In genomic region chr9:36036253-36036779, GRCh38 we compare ENCODE assay signal across 8 cellular contexts. TPM values are rescaled to one million over a fixed set of nuclear protein-coding genes. Genes with fewer than 3 reads are reported as not detected.
A peak's percentile ranks its signal among the peaks of the same experiment; 100 is the strongest.
DNase-seq lines count a peak whose midpoint lies in the region; ATAC-seq and TF ChIP-seq lines count a peak whose summit lies in the region.

No MANE protein-coding gene starts in this region.

- peaks cover 40% of the 10 kb centered on the region for H3K4me1 Mint-ChIP-seq in activated naive CD4-positive, alpha-beta T cell treated with anti-CD3 and anti-CD28 coated beads, Interleukin-2, amount 50 U/mL, for 24 hours
- H3K4me1 Mint-ChIP-seq in type B pancreatic cell (ENCODE audit: unreplicated experiment) = peaks cover 17% of the 10 kb centered on the region

- peak overlapping the region; percentile 80 for H3K4me3 ChIP-seq in brain microvascular endothelial cell (ENCODE audit: low read depth, low read length)
- peak overlapping the region; percentile 86 to 98 for H3K4me3 ChIP-seq in mesenchymal stem cell (ENCODE audit: insufficient read depth in 1 of 2, low read depth in 1 of 2, low read length in 2 of 2)

- H2AFZ ChIP-seq in mesenchymal stem cell (ENCODE audit: low read depth, low read length) = peak overlapping the region; percentile 68

- WGBS in mesenchymal stem cell = 61% methylated on average over 15 of the region's 20 CpGs

- TF ChIP-seq CTCF in brain microvascular endothelial cell (IDR thresholded peaks at IDR 0.05; ENCODE audit: low read depth, low read length, missing control alignments) = no peak
- no peak for TF ChIP-seq CTCF in type B pancreatic cell (conservative IDR thresholded peaks at IDR 0.05)

- H3K27ac ChIP-seq in brain microvascular endothelial cell (peak overlapping the region; percentile 73), mesenchymal stem cell (ENCODE audit: low read length, poor library complexity, severe bottlenecking) (no peak overlapping the region)

- peaks cover 4% of the 10 kb centered on the region for H3K79me1 ChIP-seq in mesenchymal stem cell (replicated peaks; ENCODE audit: low read length, poor library complexity, severe bottlenecking)

- ATAC-seq in HG02870 (IDR thresholded peaks at IDR 0.05; ENCODE audit: unreplicated experiment) (no peak), GM19035 (IDR thresholded peaks at IDR 0.05; ENCODE audit: unreplicated experiment) (no peak)

- H2BK12ac ChIP-seq in mesenchymal stem cell (ENCODE audit: low read length in 2 of 2) = no peak overlapping the region

- no peak overlapping the region for H4K8ac ChIP-seq in mesenchymal stem cell (ENCODE audit: low read length)

- no peak overlapping the region for H2AK5ac ChIP-seq in mesenchymal stem cell (ENCODE audit: low read length, severe bottlenecking)

- H3K9me3 ChIP-seq in mesenchymal stem cell (ENCODE audit: control insufficient read depth, low read length) = no peaks in the 10 kb centered on the region

- H3K9ac ChIP-seq in mesenchymal stem cell (ENCODE audit: low read length) = peak overlapping the region; percentile 97

- H3K4ac ChIP-seq in mesenchymal stem cell (ENCODE audit: low read depth in 1 of 2, low read length in 2 of 2) = no peak overlapping the region

- in situ Hi-C loops in brain microvascular endothelial cell (cut with HindIII; ENCODE audit: low pct_ligation_motif_present, low sequenced_read_pairs) = no loop called here

- no peaks in the 10 kb centered on the region for H3K36me3 Mint-ChIP-seq in activated naive CD4-positive, alpha-beta T cell treated with anti-CD3 and anti-CD28 coated beads, Interleukin-2, amount 50 U/mL, for 24 hours
- H3K36me3 Mint-ChIP-seq in type B pancreatic cell = no peaks in the 10 kb centered on the region

- no peak overlapping the region for H4K91ac ChIP-seq in mesenchymal stem cell (ENCODE audit: low read length)

- peak overlapping the region; percentile 46 for H3K27ac Mint-ChIP-seq in activated naive CD4-positive, alpha-beta T cell treated with anti-CD3 and anti-CD28 coated beads, Interleukin-2, amount 50 U/mL, for 24 hours
- peak overlapping the region; percentile 57 for H3K27ac Mint-ChIP-seq in type B pancreatic cell

- H3K9me3 Mint-ChIP-seq in activated naive CD4-positive, alpha-beta T cell treated with anti-CD3 and anti-CD28 coated beads, Interleukin-2, amount 50 U/mL, for 24 hours = no peaks in the 10 kb centered on the region
- no peaks in the 10 kb centered on the region for H3K9me3 Mint-ChIP-seq in type B pancreatic cell

- H2BK120ac ChIP-seq in mesenchymal stem cell (ENCODE audit: low read depth, low read length) = no peak overlapping the region

- no peak overlapping the region for H2BK5ac ChIP-seq in mesenchymal stem cell (ENCODE audit: low read depth, low read length, poor library complexity, severe bottlenecking)

- peak overlapping the region in 1 of 2 experiments; percentile 18 for H3K14ac ChIP-seq in mesenchymal stem cell (ENCODE audit: low read length in 2 of 2)

- H3K27me3 ChIP-seq in brain microvascular endothelial cell (replicated peaks) (no peaks in the 10 kb centered on the region), mesenchymal stem cell (ENCODE audit: control insufficient read depth in 1 of 2, insufficient read depth in 1 of 2, low read length in 2 of 2) (no peaks in the 10 kb centered on the region)

- H3K36me3 ChIP-seq in brain microvascular endothelial cell (replicated peaks) (no peaks in the 10 kb centered on the region), mesenchymal stem cell (ENCODE audit: control insufficient read depth in 1 of 2, insufficient read depth in 2 of 2, low read depth in 1 of 2, low read length in 2 of 2) (no peaks in the 10 kb centered on the region)

- H3K23ac ChIP-seq in mesenchymal stem cell (ENCODE audit: low read length in 2 of 2) = no peak overlapping the region

- peak overlapping the region; percentile 79 for H3K4me2 ChIP-seq in mesenchymal stem cell (ENCODE audit: low read length, poor library complexity, severe bottlenecking)

- H3K27me3 Mint-ChIP-seq in activated naive CD4-positive, alpha-beta T cell treated with anti-CD3 and anti-CD28 coated beads, Interleukin-2, amount 50 U/mL, for 24 hours = no peaks in the 10 kb centered on the region
- peaks cover 15% of the 10 kb centered on the region for H3K27me3 Mint-ChIP-seq in type B pancreatic cell

- peaks cover 6% of the 10 kb centered on the region for H3K4me1 ChIP-seq in mesenchymal stem cell (ENCODE audit: control insufficient read depth, insufficient read depth, low read depth, low read length)

- H3K18ac ChIP-seq in mesenchymal stem cell (ENCODE audit: low read depth in 1 of 2, low read length in 2 of 2) = no peak overlapping the region

- no peak overlapping the region for H2BK15ac ChIP-seq in mesenchymal stem cell (ENCODE audit: low read depth, poor library complexity, severe bottlenecking)

- H3K4me3 Mint-ChIP-seq in activated naive CD4-positive, alpha-beta T cell treated with anti-CD3 and anti-CD28 coated beads, Interleukin-2, amount 50 U/mL, for 24 hours = peak overlapping the region; percentile 94
- peak overlapping the region; percentile 88 for H3K4me3 Mint-ChIP-seq in type B pancreatic cell

- no peak for DNase-seq in activated naive CD4-positive, alpha-beta T cell treated with Interleukin-2 at 50 U/mL for 16 hours
- DNase-seq in brain microvascular endothelial cell (no peak), mesenchymal stem cell (no peak), type B pancreatic cell (ENCODE audit: extremely low spot score, unreplicated experiment) (no peak), DMS53 treated with DMSO at 0.1 percent for 48 hours (lab: John Stamatoyannopoulos, UW; ENCODE audit: unreplicated experiment) (no peak)

RNA-seq across cellular contexts. Expression of gene RECK, which starts 0.4 kb away (rescaled TPM):
- 21.6 TPM for polyA plus RNA-seq in mesenchymal stem cell (2013, experiment 1 of 2)
- polyA plus RNA-seq in mesenchymal stem cell (2013, experiment 2 of 2) = 22.2 TPM
- total RNA-seq in type B pancreatic cell (ENCODE audit: low replicate concordance) = 1.9 and 11.7 TPM in 2 replicates
